In genomic region chr14:51962678-51963077, GRCh38 we compare ENCODE assay signal across 15 cellular contexts. TPM values are rescaled to one million over a fixed set of nuclear protein-coding genes. Genes with fewer than 3 reads are reported as not detected.
A peak's percentile ranks its signal among the peaks of the same experiment; 100 is the strongest.
DNase-seq lines count a peak whose midpoint lies in the region; ATAC-seq and TF ChIP-seq lines count a peak whose summit lies in the region.
"Had no signal": no experiment of that assay in that cellular context is flagged by ENCODE, and none has a peak within 500 bp of the region (broad histone marks: within the 10 kb centered on the region; RNA-seq: fewer than 3 reads in every experiment).

No MANE protein-coding gene starts in this region.

- H3K9ac ChIP-seq in SK-N-MC (ENCODE audit: insufficient read length) (peak overlapping the region; percentile 66), endocrine pancreas (ENCODE audit: control insufficient read depth, insufficient read depth, low read length) (no peak overlapping the region)

- peaks cover 12% of the 10 kb centered on the region for H3K4me1 ChIP-seq in endocrine pancreas (ENCODE audit: control insufficient read depth, insufficient read depth, low read length)
- H3K4me1 ChIP-seq in mucosa of descending colon (ENCODE audit: low read depth): no peaks in the 10 kb centered on the region
- H3K4me1 ChIP-seq: breast epithelium had no signal

- ATAC-seq in natural killer cell: peak in 1 of 3 donors; percentile 25
- ATAC-seq in mucosa of descending colon: no peak
- ATAC-seq: K562 had no signal

- peak overlapping the region; percentile 78 for H3K4me3 ChIP-seq in SK-N-MC
- peak overlapping the region; percentile 66 for H3K4me3 ChIP-seq in endocrine pancreas (ENCODE audit: control insufficient read depth, insufficient read depth, low read length)
- no peak overlapping the region for H3K4me3 ChIP-seq in mucosa of descending colon
- H3K4me3 ChIP-seq: K562 had no signal

- TF ChIP-seq CTCF in natural killer cell (IDR thresholded peaks at IDR 0.05): no peak
- TF ChIP-seq CTCF in mucosa of descending colon (IDR thresholded peaks at IDR 0.05): no peak

- peaks cover 0 to 6% of the 10 kb centered on the region in 2 donors for H3K9me3 Mint-ChIP-seq in natural killer cell

- DNase-seq in ELR (ENCODE audit: low read depth) (peak; percentile 15), SK-N-MC (ENCODE audit: low read depth, low spot score) (no peak), natural killer cell (no peak), medulla oblongata (ENCODE audit: extremely low spot score) (no peak), G401 (ENCODE audit: low spot score) (no peak), mucosa of descending colon (no peak), mesenteric fat pad (ENCODE audit: low spot score) (no peak)
- DNase-seq: activated CD4-positive, CD25-positive, alpha-beta regulatory T cell treated with anti-CD3 and anti-CD28 coated beads, Interleukin-2, amount 50 U/mL, for 72 hours; glutamatergic neuron; kidney glomerular epithelial cell; NCI-H1417 treated with DMSO at 0.1 percent for 48 hours; NCI-H446 had no signal

- H3K36me3 Mint-ChIP-seq in natural killer cell: peaks cover 27% of the 10 kb centered on the region

- H3K27me3 ChIP-seq in endocrine pancreas (ENCODE audit: control insufficient read depth, insufficient read depth, low read length): no peaks in the 10 kb centered on the region
- H3K27me3 ChIP-seq: breast epithelium had no signal

- no peaks in the 10 kb centered on the region for H3K27me3 Mint-ChIP-seq in natural killer cell (ENCODE audit: low read depth in 2 of 2)

- peak overlapping the region; percentile 94 for H3K27ac ChIP-seq in SK-N-MC
- H3K27ac ChIP-seq: breast epithelium had no signal

- H3K36me3 ChIP-seq in SK-N-MC (ENCODE audit: insufficient read depth, low read length): no peaks in the 10 kb centered on the region
- H3K36me3 ChIP-seq in endocrine pancreas (ENCODE audit: control insufficient read depth, insufficient read depth, low read length): peaks cover 11% of the 10 kb centered on the region
- no peaks in the 10 kb centered on the region for H3K36me3 ChIP-seq in mucosa of descending colon (ENCODE audit: low read depth)
- H3K36me3 ChIP-seq: breast epithelium had no signal

- peaks cover 81 to 86% of the 10 kb centered on the region in 2 donors for H3K4me1 Mint-ChIP-seq in natural killer cell

- intact Hi-C loops in natural killer cell (cut with micrococcal nuclease): no loop called here
- intact Hi-C loops in mucosa of descending colon (cut with DNase I, micrococcal nuclease): no loop called here

- peak overlapping the region; percentile 79 to 94 for H3K27ac Mint-ChIP-seq in natural killer cell

- peak overlapping the region; percentile 72 for H3K4me3 Mint-ChIP-seq in natural killer cell

- in situ Hi-C loops in G401 (cut with HindIII; ENCODE audit: low sequenced_read_pairs): no loop called here

- H3K9me3 ChIP-seq in SK-N-MC (ENCODE audit: low read depth, low read length) (peaks cover 4% of the 10 kb centered on the region; the same call in 1 of the 2 replicates), endocrine pancreas (ENCODE audit: control insufficient read depth, low read length) (peaks cover 7% of the 10 kb centered on the region), mucosa of descending colon (peaks cover 9% of the 10 kb centered on the region)

RNA-seq across cellular contexts. Expression of gene RTRAF, which starts 26.7 kb away (rescaled TPM):
- total RNA-seq in natural killer cell: 10 to 100 TPM; 84.3 to 96.5 (median 92.7) TPM
- total RNA-seq in G401 (2014; rRNA removed; shearing (Covaris generic)): 98.2 and 166 TPM in 2 replicates
- 100 to 1,000 TPM; 108 to 140 (median 131) TPM for total RNA-seq in mucosa of descending colon
- 140 TPM for total RNA-seq in mesenteric fat pad
